In genomic region chr15:52879145-52879544, GRCh38 we compare ENCODE assay signal across 1 cellular context.
TF ChIP-seq lines count a peak whose summit lies in the region.

No MANE protein-coding gene starts in this region.

TF ChIP-seq in HepG2, 621 proteins besides CTCF, POLR2A, EP300 and RAD21 (continued from another document):
- TF ChIP-seq FOXP4 (CRISPR knock-in tag; IDR thresholded peaks at IDR 0.05), result no peak
- TF ChIP-seq SMC3 (IDR thresholded peaks at IDR 0.05; ENCODE audit: low read length), result no peak
- no peak for TF ChIP-seq ZNF33B (CRISPR knock-in tag; IDR thresholded peaks at IDR 0.05)
- no peak for TF ChIP-seq ZNF512 (CRISPR knock-in tag; IDR thresholded peaks at IDR 0.05)
- TF ChIP-seq ZNF24 (IDR thresholded peaks at IDR 0.05), result no peak
- TF ChIP-seq TGIF2 (CRISPR knock-in tag; IDR thresholded peaks at IDR 0.05), result no peak
